9 cellular contexts compared by ENCODE assay signal in genomic region chr3:141659821-141660597, GRCh38.
DNase-seq lines count a peak whose midpoint lies in the region; ATAC-seq and TF ChIP-seq lines count a peak whose summit lies in the region.
"Had no signal": no experiment of that assay in that cellular context is flagged by ENCODE, and none has a peak within 500 bp of the region (broad histone marks: within the 10 kb centered on the region; RNA-seq: fewer than 3 reads in every experiment).

No MANE protein-coding gene starts in this region.

- H3K36me3 ChIP-seq in HUES48 (ENCODE audit: control insufficient read depth, insufficient read depth, low read length) (no peaks in the 10 kb centered on the region), WERI-Rb-1 (no peaks in the 10 kb centered on the region)

- peak overlapping the region; percentile 61 for H3K9ac ChIP-seq in HUES48 (ENCODE audit: low read depth, low read length)
- H3K9ac ChIP-seq: KMS-11 had no signal

- no peaks in the 10 kb centered on the region for H3K9me3 Mint-ChIP-seq in CD4-positive, alpha-beta T cell
- peaks cover 5% of the 10 kb centered on the region for H3K9me3 Mint-ChIP-seq in nephron

- CTCF ChIA-PET in CD4-positive, alpha-beta T cell (lab: Charles Lee) = interaction anchor here (1.2 kb wide), 1 partner anchor 10 kb away, joined by 3 read pairs; no protein-coding TSS in a partner anchor

- ATAC-seq in CD4-positive, alpha-beta T cell (ENCODE audit: poor library complexity) = no peak
- ATAC-seq in foreskin keratinocyte (peak; percentile 71), HG02763 (IDR thresholded peaks at IDR 0.05; ENCODE audit: unreplicated experiment) (no peak), GM19324 (IDR thresholded peaks at IDR 0.05; ENCODE audit: low FRiP score, unreplicated experiment) (no peak)

- H3K4me1 ChIP-seq in HUES48 (ENCODE audit: control insufficient read depth, insufficient read depth, low read length) = 0 out of 2 replicates have a peak, but pooled peaks cover 8% of the 10 kb centered on the region
- H3K4me1 ChIP-seq in foreskin keratinocyte = no peaks in the 10 kb centered on the region

- H3K9me3 ChIP-seq in CD4-positive, alpha-beta T cell (ENCODE audit: control insufficient read depth, low read length) = no peaks in the 10 kb centered on the region
- H3K9me3 ChIP-seq in HUES48 (ENCODE audit: control insufficient read depth, insufficient read depth, low read length) (peaks cover 12% of the 10 kb centered on the region), WERI-Rb-1 (ENCODE audit: severe bottlenecking) (no peaks in the 10 kb centered on the region)

- peaks cover 41% of the 10 kb centered on the region for H3K27me3 ChIP-seq in CD4-positive, alpha-beta T cell (ENCODE audit: control insufficient read depth, insufficient read depth, low read length)
- H3K27me3 ChIP-seq in HUES48 (ENCODE audit: control insufficient read depth, insufficient read depth, low read length) = peaks cover 28% of the 10 kb centered on the region
- H3K27me3 ChIP-seq in WERI-Rb-1 (ENCODE audit: insufficient read depth, low read depth, severe bottlenecking) = no peaks in the 10 kb centered on the region
- H3K27me3 ChIP-seq in foreskin keratinocyte = peaks cover 79% of the 10 kb centered on the region

- POLR2A ChIA-PET in CD4-positive, alpha-beta T cell (lab: Charles Lee) = no interaction called here

- DNase-seq in CD4-positive, alpha-beta T cell = no peak
- DNase-seq in WERI-Rb-1 (peak; percentile 75), foreskin keratinocyte (no peak)
- DNase-seq in activated effector memory CD4-positive, alpha-beta T cell treated with anti-CD3 and anti-CD28 coated beads, Interleukin-2, amount 50 U/mL, for 16 hours = no peak

- intact Hi-C loops in CD4-positive, alpha-beta T cell (cut with DNase I, micrococcal nuclease) = no loop called here

- peak overlapping the region; percentile 65 for H3K4me3 Mint-ChIP-seq in CD4-positive, alpha-beta T cell
- H3K4me3 Mint-ChIP-seq in nephron = peak overlapping the region; percentile 89 to 91 (median 91)

- H3K4me3 ChIP-seq in HUES48 (ENCODE audit: low read depth, low read length) = peak overlapping the region; percentile 68
- H3K4me3 ChIP-seq in WERI-Rb-1 (ENCODE audit: low read depth, low read length) = peak overlapping the region; percentile 48

- H3K27ac ChIP-seq in CD4-positive, alpha-beta T cell (ENCODE audit: low read depth, low read length) = no peak overlapping the region
- H3K27ac ChIP-seq in HUES48 (ENCODE audit: low read depth, low read length) (peak overlapping the region; percentile 50), WERI-Rb-1 (peak overlapping the region; percentile 48), foreskin keratinocyte (no peak overlapping the region)
- H3K27ac ChIP-seq: KMS-11 had no signal

- peaks cover 89% of the 10 kb centered on the region for H3K27me3 Mint-ChIP-seq in CD4-positive, alpha-beta T cell
- peaks cover 39% of the 10 kb centered on the region for H3K27me3 Mint-ChIP-seq in nephron (ENCODE audit: low read depth)

- peaks cover 8% of the 10 kb centered on the region for H3K4me1 Mint-ChIP-seq in CD4-positive, alpha-beta T cell (ENCODE audit: low read depth)
- H3K4me1 Mint-ChIP-seq in nephron = peaks cover 31% of the 10 kb centered on the region

- H3K27ac Mint-ChIP-seq in CD4-positive, alpha-beta T cell = no peak overlapping the region
- H3K27ac Mint-ChIP-seq in nephron = peak overlapping the region; percentile 2 to 57 (median 5)

- TF ChIP-seq CTCF in CD4-positive, alpha-beta T cell (IDR thresholded peaks at IDR 0.05) = no peak
- TF ChIP-seq CTCF in WERI-Rb-1 (IDR thresholded peaks at IDR 0.05; ENCODE audit: low read depth, low read length) = no peak
- TF ChIP-seq CTCF in foreskin keratinocyte (conservative IDR thresholded peaks at IDR 0.05) = no peak
- no peak for TF ChIP-seq CTCF in nephron (IDR thresholded peaks at IDR 0.05; ENCODE audit: unreplicated experiment in 3 of 3)

- no peaks in the 10 kb centered on the region for H3K36me3 Mint-ChIP-seq in CD4-positive, alpha-beta T cell (ENCODE audit: low read depth)
- no peaks in the 10 kb centered on the region for H3K36me3 Mint-ChIP-seq in nephron (ENCODE audit: low read depth)

Comparison
In these comparisons a context has a peak if more than half of its experiments do, and no peak if none do; other contexts are left out.
1. H3K27ac ChIP-seq: peak in HUES48 (single experiment) and WERI-Rb-1 (single experiment); none in CD4-positive, alpha-beta T cell (single experiment) and foreskin keratinocyte (single experiment).